In genomic region chr1:109531205-109531779, GRCh38 we compare ENCODE assay signal across 18 cellular contexts. TPM values are rescaled to one million over a fixed set of nuclear protein-coding genes. Genes with fewer than 3 reads are reported as not detected.
DNase-seq lines count a peak whose midpoint lies in the region; ATAC-seq and TF ChIP-seq lines count a peak whose summit lies in the region.
"Had no signal": no experiment of that assay in that cellular context is flagged by ENCODE, and none has a peak within 500 bp of the region (broad histone marks: within the 10 kb centered on the region; RNA-seq: fewer than 3 reads in every experiment).

No MANE protein-coding gene starts in this region.

- ATAC-seq in psoas muscle (no peak), GM21367 (IDR thresholded peaks at IDR 0.05; ENCODE audit: unreplicated experiment) (no peak)
- ATAC-seq: Right ventricle myocardium inferior had no signal

- 30 to 71% (median 37%) methylated on average over 6 of the region's 6 CpGs for WGBS in psoas muscle, 3 donors

- intact Hi-C loops in psoas muscle (cut with DNase I) = loop anchor here in 1 of 2 donors (2.0 kb wide), 1 partner anchor 34 kb away; no protein-coding TSS in a partner anchor

- H3K79me2 ChIP-seq in OCI-LY3 (ENCODE audit: low read length) = no peaks in the 10 kb centered on the region

- DNase-seq in NCI-H1092 treated with DMSO at 0.1 percent for 48 hours (lab: John Stamatoyannopoulos, UW) (peak; percentile 36), NCI-H1092 (lab: John Stamatoyannopoulos, UW) (no peak), psoas muscle (no peak), NCI-H748 (lab: John Stamatoyannopoulos, UW; ENCODE audit: unreplicated experiment) (no peak)
- DNase-seq in effector CD4-positive, alpha-beta T cell = no peak
- DNase-seq: activated T-cell treated with anti-CD3 and anti-CD28 coated beads for 4 hours, body of pancreas, foreskin melanocyte, GF-D8, KBM-7, NCI-H526 treated with DMSO at 0.1 percent for 48 hours had no signal

- peaks cover 52% of the 10 kb centered on the region for H3K4me1 ChIP-seq in OCI-LY3 (ENCODE audit: low read length)
- peaks cover 55% of the 10 kb centered on the region for H3K4me1 ChIP-seq in psoas muscle

- H3K4me3 ChIP-seq in OCI-LY3 (ENCODE audit: low read length) (no peak overlapping the region), psoas muscle (no peak overlapping the region)
- H3K4me3 ChIP-seq: body of pancreas, right lobe of liver had no signal

- TF ChIP-seq CTCF in OCI-LY3 (IDR thresholded peaks at IDR 0.05; ENCODE audit: low read depth, low read length) (no peak), psoas muscle (IDR thresholded peaks at IDR 0.05) (no peak)

- H3K9ac ChIP-seq in OCI-LY3 (ENCODE audit: low read length) = peak overlapping the region; percentile 48; the same call in 1 of the 2 replicates

- H3K27me3 ChIP-seq in OCI-LY3 (ENCODE audit: low read depth, low read length) (no peaks in the 10 kb centered on the region), psoas muscle (ENCODE audit: insufficient read depth in 3 of 3, low read length in 2 of 3) (no peaks in the 10 kb centered on the region)
- H3K27me3 ChIP-seq: body of pancreas, right lobe of liver had no signal

- H3K36me3 ChIP-seq in OCI-LY3 (replicated peaks; ENCODE audit: low read depth, low read length) (no peaks in the 10 kb centered on the region), psoas muscle (ENCODE audit: insufficient read depth in 1 of 2, low read depth in 1 of 2) (no peaks in the 10 kb centered on the region)
- H3K36me3 ChIP-seq: right lobe of liver had no signal

- H4K20me1 ChIP-seq in OCI-LY3 (ENCODE audit: insufficient read depth, low read length) = no peaks in the 10 kb centered on the region

- no peak overlapping the region for H3K27ac ChIP-seq in OCI-LY3 (ENCODE audit: low read length)
- H3K27ac ChIP-seq in cingulate gyrus (ENCODE audit: low read depth, low read length) = peak overlapping the region; percentile 84
- peak overlapping the region; percentile 83 for H3K27ac ChIP-seq in psoas muscle
- H3K27ac ChIP-seq: 22Rv1, body of pancreas, right lobe of liver had no signal

- H2AFZ ChIP-seq in OCI-LY3 (ENCODE audit: low read depth, low read length) = no peak overlapping the region

- H3K9me3 ChIP-seq in OCI-LY3 (ENCODE audit: insufficient read depth, low read length) (no peaks in the 10 kb centered on the region), psoas muscle (no peaks in the 10 kb centered on the region)
- H3K9me3 ChIP-seq: body of pancreas, right lobe of liver had no signal

- H3K4me2 ChIP-seq in OCI-LY3 (ENCODE audit: low read length) = peak overlapping the region; percentile 90; the same call in 1 of the 2 replicates

RNA-seq across cellular contexts. Expression of gene GPR61, which starts 8.4 kb away (rescaled TPM):
- 1 to 10 TPM in 1 of 4 donors, under 1 TPM in 1, not detected in 2; 0.18 to 1.4 TPM for total RNA-seq in psoas muscle
- polyA plus RNA-seq in psoas muscle = under 1 TPM in 1 of 3 donors, not detected in 2; 0.10 TPM
- total RNA-seq: body of pancreas, H4, right lobe of liver, Right ventricle myocardium inferior had no signal

RNA-seq across cellular contexts. Expression of gene GNAI3, which starts 17.1 kb away (rescaled TPM):
- total RNA-seq in psoas muscle = 1 to 10 TPM; 1.4 to 2.3 (median 1.7) TPM
- 1 to 10 TPM in 2 of 3 donors, under 1 TPM in 1; 0.96 to 2.9 (median 1.5) TPM for polyA plus RNA-seq in psoas muscle

RNA-seq across cellular contexts. Expression of gene AMIGO1, which starts 21.8 kb away (rescaled TPM):
- 10 to 100 TPM in 3 of 4 donors, 1 to 10 TPM in 1; 8.7 to 16.6 (median 11.4) TPM for total RNA-seq in psoas muscle
- 10 to 100 TPM in 1 of 3 donors, 1 to 10 TPM in 2; 3.1 to 16.0 (median 8.0) TPM for polyA plus RNA-seq in psoas muscle

RNA-seq across cellular contexts. Expression of gene CYB561D1, which starts 37.4 kb away (rescaled TPM):
- total RNA-seq in psoas muscle = 1 to 10 TPM; 2.4 to 4.0 (median 3.7) TPM
- 10 to 100 TPM in 1 of 3 donors, 1 to 10 TPM in 2; 1.8 to 15.0 (median 3.5) TPM for polyA plus RNA-seq in psoas muscle

RNA-seq across cellular contexts. Expression of gene ATXN7L2, which starts 47.6 kb away (rescaled TPM):
- 10 to 100 TPM in 1 of 4 donors, 1 to 10 TPM in 3; 4.4 to 14.1 (median 8.4) TPM for total RNA-seq in psoas muscle
- 1 to 10 TPM; 5.1 to 5.2 (median 5.1) TPM for polyA plus RNA-seq in psoas muscle
